In the genomic region with DNA sequence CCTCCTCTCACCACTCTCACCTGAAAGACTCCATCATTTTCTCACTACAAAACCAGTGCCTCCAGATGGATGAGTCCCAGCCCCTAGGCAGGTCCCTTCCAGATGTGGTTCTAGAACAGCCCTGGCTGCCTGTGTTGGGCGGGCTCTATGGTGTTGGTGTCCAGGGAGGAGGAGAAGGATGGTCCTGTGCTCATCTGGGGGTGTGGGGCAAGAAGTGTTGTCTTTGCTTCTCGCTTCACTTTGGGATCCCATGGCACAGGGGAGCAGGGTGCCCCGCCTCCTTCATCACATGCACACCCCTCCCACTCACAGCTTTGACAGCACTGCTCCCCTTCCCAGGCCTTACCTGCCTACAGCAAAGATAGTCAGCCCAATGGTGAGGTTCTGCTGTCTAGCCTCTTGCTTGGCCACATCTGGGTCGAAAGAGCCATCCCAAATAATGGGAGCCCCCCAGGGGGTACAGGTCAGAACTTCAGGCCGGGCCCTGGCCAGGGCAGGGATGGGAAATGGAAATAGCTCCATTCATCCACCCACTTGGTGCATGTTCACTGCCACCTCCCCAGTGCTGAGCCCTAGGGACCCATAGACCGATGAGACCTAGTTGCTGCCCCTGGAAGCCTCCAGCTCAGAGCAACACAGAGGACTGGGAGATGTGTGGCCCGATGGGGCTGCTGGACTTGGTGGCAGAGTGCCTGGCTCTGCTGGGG, we compare ENCODE assay signal across 1 cellular context.
TF ChIP-seq lines count a peak whose summit lies in the region.

No MANE protein-coding gene starts in this region.

TF ChIP-seq in HepG2, 621 proteins besides CTCF, POLR2A, EP300 and RAD21:
- TF ChIP-seq ZKSCAN8 (CRISPR knock-in tag; IDR thresholded peaks at IDR 0.05; ENCODE audit: borderline replicate concordance) (no peak), NFE2L1 (CRISPR knock-in tag; IDR thresholded peaks at IDR 0.05; ENCODE audit: borderline replicate concordance) (no peak), ZMYM4 (CRISPR knock-in tag; IDR thresholded peaks at IDR 0.05) (no peak), MAF1 (CRISPR knock-in tag; IDR thresholded peaks at IDR 0.05; ENCODE audit: borderline replicate concordance) (no peak), NONO (IDR thresholded peaks at IDR 0.05) (no peak), NONO (CRISPR knock-in tag; conservative IDR thresholded peaks at IDR 0.05) (no peak), ZNF564 (CRISPR knock-in tag; IDR thresholded peaks at IDR 0.05) (no peak)
- TF ChIP-seq, protein P1, sequence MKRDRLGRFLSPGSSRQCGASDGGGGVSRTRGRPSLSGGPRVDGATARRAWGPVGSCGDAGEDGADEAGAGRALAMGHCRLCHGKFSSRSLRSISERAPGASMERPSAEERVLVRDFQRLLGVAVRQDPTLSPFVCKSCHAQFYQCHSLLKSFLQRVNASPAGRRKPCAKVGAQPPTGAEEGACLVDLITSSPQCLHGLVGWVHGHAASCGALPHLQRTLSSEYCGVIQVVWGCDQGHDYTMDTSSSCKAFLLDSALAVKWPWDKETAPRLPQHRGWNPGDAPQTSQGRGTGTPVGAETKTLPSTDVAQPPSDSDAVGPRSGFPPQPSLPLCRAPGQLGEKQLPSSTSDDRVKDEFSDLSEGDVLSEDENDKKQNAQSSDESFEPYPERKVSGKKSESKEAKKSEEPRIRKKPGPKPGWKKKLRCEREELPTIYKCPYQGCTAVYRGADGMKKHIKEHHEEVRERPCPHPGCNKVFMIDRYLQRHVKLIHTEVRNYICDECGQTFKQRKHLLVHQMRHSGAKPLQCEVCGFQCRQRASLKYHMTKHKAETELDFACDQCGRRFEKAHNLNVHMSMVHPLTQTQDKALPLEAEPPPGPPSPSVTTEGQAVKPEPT (CRISPR knock-in tag; IDR thresholded peaks at IDR 0.05; ENCODE audit: low read depth), result no peak
- TF ChIP-seq, protein P2, sequence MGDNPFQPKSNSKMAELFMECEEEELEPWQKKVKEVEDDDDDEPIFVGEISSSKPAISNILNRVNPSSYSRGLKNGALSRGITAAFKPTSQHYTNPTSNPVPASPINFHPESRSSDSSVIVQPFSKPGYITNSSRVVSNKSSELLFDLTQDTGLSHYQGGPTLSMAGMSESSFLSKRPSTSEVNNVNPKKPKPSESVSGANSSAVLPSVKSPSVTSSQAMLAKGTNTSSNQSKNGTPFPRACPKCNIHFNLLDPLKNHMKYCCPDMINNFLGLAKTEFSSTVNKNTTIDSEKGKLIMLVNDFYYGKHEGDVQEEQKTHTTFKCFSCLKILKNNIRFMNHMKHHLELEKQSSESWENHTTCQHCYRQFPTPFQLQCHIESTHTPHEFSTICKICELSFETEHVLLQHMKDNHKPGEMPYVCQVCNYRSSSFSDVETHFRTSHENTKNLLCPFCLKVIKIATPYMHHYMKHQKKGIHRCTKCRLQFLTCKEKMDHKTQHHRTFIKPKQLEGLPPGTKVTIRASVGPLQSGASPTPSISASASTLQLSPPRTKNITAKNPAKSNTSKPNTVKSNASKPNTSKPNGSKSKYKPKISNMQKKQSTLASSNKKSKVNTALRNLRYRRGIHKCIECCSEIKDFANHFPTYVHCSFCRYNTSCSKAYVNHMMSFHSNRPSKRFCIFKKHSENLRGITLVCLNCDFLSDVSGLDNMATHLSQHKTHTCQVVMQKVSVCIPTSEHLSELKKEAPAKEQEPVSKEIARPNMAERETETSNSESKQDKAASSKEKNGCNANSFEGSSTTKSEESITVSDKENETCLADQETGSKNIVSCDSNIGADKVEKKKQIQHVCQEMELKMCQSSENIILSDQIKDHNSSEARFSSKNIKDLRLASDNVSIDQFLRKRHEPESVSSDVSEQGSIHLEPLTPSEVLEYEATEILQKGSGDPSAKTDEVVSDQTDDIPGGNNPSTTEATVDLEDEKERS (CRISPR knock-in tag; IDR thresholded peaks at IDR 0.05), result no peak
- TF ChIP-seq, protein P3, sequence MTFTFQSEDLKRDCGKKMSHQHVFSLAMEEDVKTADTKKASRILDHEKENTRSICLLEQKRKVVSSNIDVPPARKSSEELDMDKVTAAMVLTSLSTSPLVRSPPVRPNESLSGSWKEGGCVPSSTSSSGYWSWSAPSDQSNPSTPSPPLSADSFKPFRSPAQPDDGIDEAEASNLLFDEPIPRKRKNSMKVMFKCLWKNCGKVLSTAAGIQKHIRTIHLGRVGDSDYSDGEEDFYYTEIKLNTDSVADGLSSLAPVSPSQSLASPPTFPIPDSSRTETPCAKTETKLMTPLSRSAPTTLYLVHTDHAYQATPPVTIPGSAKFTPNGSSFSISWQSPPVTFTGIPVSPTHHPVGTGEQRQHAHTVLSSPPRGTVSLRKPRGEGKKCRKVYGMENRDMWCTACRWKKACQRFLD (CRISPR knock-in tag; IDR thresholded peaks at IDR 0.05; ENCODE audit: borderline replicate concordance), result no peak
